In genomic region chr1:212699104-212699838, GRCh38 we compare ENCODE assay signal across 9 cellular contexts. TPM values are rescaled to one million over a fixed set of nuclear protein-coding genes. Genes with fewer than 3 reads are reported as not detected.
DNase-seq lines count a peak whose midpoint lies in the region; ATAC-seq, FAIRE-seq and TF ChIP-seq lines count a peak whose summit lies in the region.
"Had no signal": no experiment of that assay in that cellular context is flagged by ENCODE, and none has a peak within 500 bp of the region (broad histone marks: within the 10 kb centered on the region; RNA-seq: fewer than 3 reads in every experiment).

No MANE protein-coding gene starts in this region.

- CTCF ChIA-PET in Panc1 (lab: Charles Lee) = interaction anchor here (0.6 to 1.5 kb wide), 3 partner anchors 34 to 242 kb away, joined by 3 to 5 read pairs (median 5); no protein-coding TSS in a partner anchor

- ATAC-seq in HG03521 (IDR thresholded peaks at IDR 0.05; ENCODE audit: unreplicated experiment) (peak; percentile 56), Panc1 (peak; percentile 88), heart left ventricle (peak; percentile 27 to 74 (median 64))

- H3K4me3 ChIP-seq in Panc1 (ENCODE audit: low read depth in 2 of 2, low read length in 2 of 2) (peak overlapping the region; percentile 50 to 67), heart left ventricle (peak overlapping the region; percentile 32 to 71 (median 62)), prostate gland (peak overlapping the region; percentile 39 to 46)

- H3K9me3 ChIP-seq in Panc1 (ENCODE audit: control insufficient read depth, insufficient read depth, low read depth, low read length) (no peaks in the 10 kb centered on the region), heart left ventricle (no peaks in the 10 kb centered on the region), prostate gland (no peaks in the 10 kb centered on the region)

- H3K36me3 Mint-ChIP-seq in CD14-positive monocyte = peaks cover 10 to 21% of the 10 kb centered on the region in 2 donors

- H3K36me3 ChIP-seq in Panc1 (ENCODE audit: control insufficient read depth, insufficient read depth, low read length) = no peaks in the 10 kb centered on the region
- H3K36me3 ChIP-seq in heart left ventricle = peaks cover 0 to 6% (median 0%) of the 10 kb centered on the region in 9 donors
- no peaks in the 10 kb centered on the region for H3K36me3 ChIP-seq in prostate gland

- no peak for DNase-seq in CD14-positive monocyte (ENCODE audit: low spot score)
- peak; percentile 51 for DNase-seq in GM19239 (ENCODE audit: insufficient read length, low spot score)
- no peak for DNase-seq in Panc1 (ENCODE audit: low read depth, low spot score)
- peak in 3 of 4 experiments; percentile 9 to 41 (median 26) for DNase-seq in activated naive CD4-positive, alpha-beta T cell (lab: John Stamatoyannopoulos, UW)
- peak; percentile 26 to 70 (median 44) for DNase-seq in heart left ventricle
- DNase-seq in prostate gland (ENCODE audit: low spot score) = no peak
- no peak for DNase-seq in COLO829 (ENCODE audit: low spot score)

- H3K4me3 Mint-ChIP-seq in CD14-positive monocyte = peak overlapping the region; percentile 92

- H3K4me1 ChIP-seq in Panc1 (ENCODE audit: control insufficient read depth, insufficient read depth, low read length) (peaks cover 20% of the 10 kb centered on the region), heart left ventricle (peaks cover 0 to 32% (median 15%) of the 10 kb centered on the region in 12 donors), prostate gland (replicated peaks) (peaks cover 7% of the 10 kb centered on the region)

- BruUV-seq in Panc1 (replicated peaks; lab: Mats Ljungman, UMichigan) = no TSS peak

- no peak for TF ChIP-seq POLR2A in heart left ventricle (IDR thresholded peaks at IDR 0.05)
- TF ChIP-seq POLR2A in prostate gland (IDR thresholded peaks at IDR 0.05) = no peak

- intact Hi-C loops in CD14-positive monocyte (cut with micrococcal nuclease) (no loop called here), Panc1 (cut with micrococcal nuclease; ENCODE audit: unreplicated experiment) (no loop called here), heart left ventricle (cut with DNase I) (no loop called here), prostate gland (cut with DNase I) (no loop called here)

- peak; percentile 83 for TF ChIP-seq CTCF in CD14-positive monocyte (IDR thresholded peaks at IDR 0.05)
- TF ChIP-seq CTCF in Panc1 (IDR thresholded peaks at IDR 0.05) = peak; percentile 88
- peak; percentile 13 to 59 (median 38) for TF ChIP-seq CTCF in heart left ventricle (IDR thresholded peaks at IDR 0.05)
- TF ChIP-seq CTCF in prostate gland (IDR thresholded peaks at IDR 0.05) = peak in 3 of 4 experiments; percentile 20 to 55 (median 31)

- WGBS in heart left ventricle, 4 donors = 1 to 2% (median 1%) methylated on average over 16 to 72 of the region's 72 CpGs
- 3% methylated on average over 13 of the region's 72 CpGs for WGBS in prostate gland

- H3K27me3 Mint-ChIP-seq in CD14-positive monocyte (ENCODE audit: low read depth in 3 of 3) = peaks cover 40 to 69% (median 56%) of the 10 kb centered on the region in 3 donors

- H3K9me3 Mint-ChIP-seq in CD14-positive monocyte = peaks cover 0 to 5% (median 0%) of the 10 kb centered on the region in 7 donors

- H3K27me3 ChIP-seq in Panc1 (ENCODE audit: control insufficient read depth, insufficient read depth, low read length) (peaks cover 26% of the 10 kb centered on the region), heart left ventricle (peaks cover 0 to 35% (median 3%) of the 10 kb centered on the region in 9 donors), prostate gland (replicated peaks; ENCODE audit: insufficient read depth) (no peaks in the 10 kb centered on the region)

- POLR2A ChIA-PET in Panc1 (lab: Charles Lee) = no interaction called here

- in situ Hi-C loops in Panc1 (cut with HindIII; ENCODE audit: low pct_unique_long_range_greater_than_20kb, low sequenced_read_pairs) = no loop called here

- peak overlapping the region in 5 of 7 donors; percentile 66 to 90 (median 86) for H3K27ac Mint-ChIP-seq in CD14-positive monocyte

- no peak for FAIRE-seq in GM19239 (lab: Jason Lieb, UNC)
- FAIRE-seq: TTC549 had no signal

- peaks cover 37% of the 10 kb centered on the region for H3K4me1 Mint-ChIP-seq in CD14-positive monocyte

- H3K27ac ChIP-seq in Panc1 (ENCODE audit: low read length) = no peak overlapping the region
- peak overlapping the region in 6 of 12 donors; percentile 32 to 81 (median 75) for H3K27ac ChIP-seq in heart left ventricle
- no peak overlapping the region for H3K27ac ChIP-seq in prostate gland

RNA-seq across cellular contexts. Expression of gene BATF3, which starts 0.4 kb away (rescaled TPM):
- polyA plus RNA-seq in CD14-positive monocyte = 10 to 100 TPM; 15.1 to 34.7 TPM
- 2.4 TPM for total RNA-seq in Panc1 (2021; ENCODE audit: unreplicated experiment)
- 6.2 TPM for polyA plus RNA-seq in Panc1 (2012; ENCODE audit: insufficient read length)
- total RNA-seq in heart left ventricle = 1 to 10 TPM in 4 of 9 donors, under 1 TPM in 4, not detected in 1; 0.50 to 8.9 (median 1.2) TPM
- 1 to 10 TPM in 1 of 2 donors, under 1 TPM in 1; 0.69 to 1.4 TPM for polyA plus RNA-seq in heart left ventricle
- total RNA-seq in prostate gland = 1 to 10 TPM in 1 of 2 donors, not detected in 1; 4.0 TPM

Comparison
In these comparisons a context has a peak if more than half of its experiments do, and no peak if none do; other contexts are left out.
1. DNase-seq: peak in GM19239 (single experiment), activated naive CD4-positive, alpha-beta T cell (3 of 4) and heart left ventricle (5 of 5); none in CD14-positive monocyte (single experiment), Panc1 (single experiment), prostate gland (single experiment) and COLO829 (single experiment).
2. CTCF ChIP-seq: peak in every context shown above with its lines; median percentile 88 in Panc1; 83 in CD14-positive monocyte; 38 in heart left ventricle; 31 in prostate gland.
3. Peak in every context shown above with its lines, with median percentiles within 50 percentile points of each other: ATAC-seq and H3K4me3 ChIP-seq.